12 cellular contexts compared by ENCODE assay signal in the genomic region with DNA sequence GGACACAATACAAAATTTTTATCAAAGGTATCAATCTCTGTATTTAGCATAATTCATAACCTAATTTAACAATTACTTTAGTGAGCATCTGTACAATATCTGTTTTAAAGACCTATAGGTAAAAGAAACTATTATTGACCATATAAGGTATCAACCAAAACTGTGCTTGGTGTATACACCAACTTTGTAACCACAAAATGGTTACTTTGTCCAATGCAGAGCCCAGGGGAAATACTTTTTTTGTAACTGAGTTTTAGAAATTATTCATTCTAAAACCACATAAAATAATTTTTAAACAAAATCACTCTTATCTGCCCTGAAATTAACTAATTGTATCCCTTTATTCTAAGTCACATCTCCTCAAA. TPM values are rescaled to one million over a fixed set of nuclear protein-coding genes. Genes with fewer than 3 reads are reported as not detected.
DNase-seq lines count a peak whose midpoint lies in the region; ATAC-seq and TF ChIP-seq lines count a peak whose summit lies in the region.
"Had no signal": no experiment of that assay in that cellular context is flagged by ENCODE, and none has a peak within 500 bp of the region (broad histone marks: within the 10 kb centered on the region; RNA-seq: fewer than 3 reads in every experiment).

No MANE protein-coding gene starts in this region.

- H3K27me3 Mint-ChIP-seq in activated CD4-positive, alpha-beta T cell treated with anti-CD3 and anti-CD28 coated beads for 36 hours = peaks cover 46% of the 10 kb centered on the region

- no peaks in the 10 kb centered on the region for H3K9me3 ChIP-seq in neural cell (ENCODE audit: low read length)
- H3K9me3 ChIP-seq: gastrocnemius medialis had no signal

- no peak for DNase-seq in activated CD4-positive, alpha-beta T cell treated with anti-CD3 and anti-CD28 coated beads for 36 hours
- no peak for DNase-seq in DMS79 (lab: John Stamatoyannopoulos, UW)
- no peak for DNase-seq in stimulated activated CD4-positive, alpha-beta T cell treated with anti-CD3 and anti-CD28 coated beads, Interleukin-2, amount 100 ng/mL, for 48 hours
- DNase-seq: gastrocnemius medialis; stimulated activated CD4-positive, alpha-beta T cell treated with anti-CD3 and anti-CD28 coated beads, Interleukin-4, amount 100 ng/mL, for 4 hours had no signal

- no peak for TF ChIP-seq EP300 in neural cell (conservative IDR thresholded peaks at IDR 0.05; ENCODE audit: poor library complexity, severe bottlenecking)

- no peak for TF ChIP-seq CTCF in neural cell (IDR thresholded peaks at IDR 0.05; ENCODE audit: poor library complexity, severe bottlenecking)

- H3K4me3 ChIP-seq in neural cell (ENCODE audit: low read length) = peak overlapping the region; percentile 79

- no peaks in the 10 kb centered on the region for H3K36me3 ChIP-seq in neural cell (ENCODE audit: insufficient read depth, low read length)
- H3K36me3 ChIP-seq: gastrocnemius medialis had no signal

- H3K27ac ChIP-seq in neural cell (ENCODE audit: low read length) = peak overlapping the region; percentile 96

- H3F3A ChIP-seq in neural cell (ENCODE audit: insufficient read depth, low read length, poor library complexity, severe bottlenecking) = peaks cover 28% of the 10 kb centered on the region

- no peaks in the 10 kb centered on the region for H4K20me1 ChIP-seq in neural cell (ENCODE audit: insufficient read depth)

- H3K27me3 ChIP-seq in neural cell (ENCODE audit: insufficient read depth, low read depth, low read length) = no peaks in the 10 kb centered on the region

- intact Hi-C loops in activated CD4-positive, alpha-beta T cell treated with anti-CD3 and anti-CD28 coated beads for 36 hours (cut with DNase I, micrococcal nuclease) = no loop called here

- H3K9me2 ChIP-seq in neural cell (ENCODE audit: insufficient read depth, low read length) = no peaks in the 10 kb centered on the region

- peaks cover 88% of the 10 kb centered on the region for H3K79me2 ChIP-seq in neural cell (replicated peaks; ENCODE audit: insufficient read depth, low read length)

- peak overlapping the region; percentile 99 for H3K4me2 ChIP-seq in neural cell (ENCODE audit: low read length)

- ATAC-seq in GM18517 (IDR thresholded peaks at IDR 0.05; ENCODE audit: unreplicated experiment) = peak; percentile 34
- ATAC-seq in GM21786 (IDR thresholded peaks at IDR 0.05; ENCODE audit: unreplicated experiment) = peak; percentile 29
- peak; percentile 22 for ATAC-seq in HG03558 (IDR thresholded peaks at IDR 0.05; ENCODE audit: extremely low read depth, unreplicated experiment)
- no peak for ATAC-seq in activated CD4-positive, alpha-beta T cell treated with anti-CD3 and anti-CD28 coated beads for 36 hours
- ATAC-seq in HG03097 (IDR thresholded peaks at IDR 0.05; ENCODE audit: low FRiP score, unreplicated experiment) = no peak

- no peak overlapping the region for H3K4me3 Mint-ChIP-seq in activated CD4-positive, alpha-beta T cell treated with anti-CD3 and anti-CD28 coated beads for 36 hours

- CTCF ChIA-PET in activated CD4-positive, alpha-beta T cell treated with anti-CD3 and anti-CD28 coated beads for 36 hours (lab: Charles Lee) = no interaction called here

- POLR2A ChIA-PET in activated CD4-positive, alpha-beta T cell treated with anti-CD3 and anti-CD28 coated beads for 36 hours (lab: Charles Lee) = no interaction called here

- no peaks in the 10 kb centered on the region for H3K9me3 Mint-ChIP-seq in activated CD4-positive, alpha-beta T cell treated with anti-CD3 and anti-CD28 coated beads for 36 hours (ENCODE audit: low read depth)
- H3K9me3 Mint-ChIP-seq: central memory CD8-positive, alpha-beta T cell had no signal

- no peak for TF ChIP-seq RAD21 in neural cell (conservative IDR thresholded peaks at IDR 0.05)

- peak overlapping the region; percentile 93 for H3K9ac ChIP-seq in neural cell (ENCODE audit: low read length)

- no peak overlapping the region for H2AFZ ChIP-seq in neural cell (ENCODE audit: low read depth, low read length)

- peaks cover 22% of the 10 kb centered on the region for H3K4me1 Mint-ChIP-seq in activated CD4-positive, alpha-beta T cell treated with anti-CD3 and anti-CD28 coated beads for 36 hours

- no peak overlapping the region for H3K27ac Mint-ChIP-seq in activated CD4-positive, alpha-beta T cell treated with anti-CD3 and anti-CD28 coated beads for 36 hours

- H3K36me3 Mint-ChIP-seq in activated CD4-positive, alpha-beta T cell treated with anti-CD3 and anti-CD28 coated beads for 36 hours (ENCODE audit: low read depth) = no peaks in the 10 kb centered on the region

TF ChIP-seq in neural cell, 6 proteins besides CTCF, POLR2A, EP300 and RAD21:
- TF ChIP-seq POLR2AphosphoS5 (IDR thresholded peaks at IDR 0.05) (no peak), SMC3 (conservative IDR thresholded peaks at IDR 0.05; ENCODE audit: poor library complexity) (no peak), EZH2 (IDR thresholded peaks at IDR 0.05; ENCODE audit: borderline replicate concordance, insufficient read depth, low read length, poor library complexity, severe bottlenecking) (no peak), MXI1 (conservative IDR thresholded peaks at IDR 0.05; ENCODE audit: poor library complexity, severe bottlenecking) (no peak), TAF1 (IDR thresholded peaks at IDR 0.05; ENCODE audit: low read depth) (no peak)
- TF ChIP-seq, protein P1, sequence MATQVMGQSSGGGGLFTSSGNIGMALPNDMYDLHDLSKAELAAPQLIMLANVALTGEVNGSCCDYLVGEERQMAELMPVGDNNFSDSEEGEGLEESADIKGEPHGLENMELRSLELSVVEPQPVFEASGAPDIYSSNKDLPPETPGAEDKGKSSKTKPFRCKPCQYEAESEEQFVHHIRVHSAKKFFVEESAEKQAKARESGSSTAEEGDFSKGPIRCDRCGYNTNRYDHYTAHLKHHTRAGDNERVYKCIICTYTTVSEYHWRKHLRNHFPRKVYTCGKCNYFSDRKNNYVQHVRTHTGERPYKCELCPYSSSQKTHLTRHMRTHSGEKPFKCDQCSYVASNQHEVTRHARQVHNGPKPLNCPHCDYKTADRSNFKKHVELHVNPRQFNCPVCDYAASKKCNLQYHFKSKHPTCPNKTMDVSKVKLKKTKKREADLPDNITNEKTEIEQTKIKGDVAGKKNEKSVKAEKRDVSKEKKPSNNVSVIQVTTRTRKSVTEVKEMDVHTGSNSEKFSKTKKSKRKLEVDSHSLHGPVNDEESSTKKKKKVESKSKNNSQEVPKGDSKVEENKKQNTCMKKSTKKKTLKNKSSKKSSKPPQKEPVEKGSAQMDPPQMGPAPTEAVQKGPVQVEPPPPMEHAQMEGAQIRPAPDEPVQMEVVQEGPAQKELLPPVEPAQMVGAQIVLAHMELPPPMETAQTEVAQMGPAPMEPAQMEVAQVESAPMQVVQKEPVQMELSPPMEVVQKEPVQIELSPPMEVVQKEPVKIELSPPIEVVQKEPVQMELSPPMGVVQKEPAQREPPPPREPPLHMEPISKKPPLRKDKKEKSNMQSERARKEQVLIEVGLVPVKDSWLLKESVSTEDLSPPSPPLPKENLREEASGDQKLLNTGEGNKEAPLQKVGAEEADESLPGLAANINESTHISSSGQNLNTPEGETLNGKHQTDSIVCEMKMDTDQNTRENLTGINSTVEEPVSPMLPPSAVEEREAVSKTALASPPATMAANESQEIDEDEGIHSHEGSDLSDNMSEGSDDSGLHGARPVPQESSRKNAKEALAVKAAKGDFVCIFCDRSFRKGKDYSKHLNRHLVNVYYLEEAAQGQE (IDR thresholded peaks at IDR 0.05; ENCODE audit: borderline replicate concordance) = no peak

RNA-seq across cellular contexts. Expression of gene CXXC4, which starts 5.0 kb away (rescaled TPM):
- 108 and 127 TPM in 2 replicates for polyA plus RNA-seq in neural cell
- polyA minus RNA-seq in neural cell = 158 and 221 TPM in 2 replicates
- total RNA-seq in activated CD4-positive, alpha-beta T cell treated with anti-CD3 and anti-CD28 coated beads for 36 hours = not detected
- total RNA-seq: T-helper 2 cell treated with Interferon-gamma antibody and Interleukin-4, amounts not matched to agents 100 ng/mL and 5 ng/mL, for 36 hours had no signal

Comparison
In these comparisons a context has a peak if more than half of its experiments do, and no peak if none do; other contexts are left out.
1. ATAC-seq: peak in GM18517 (single experiment), GM21786 (single experiment) and HG03558 (single experiment); none in activated CD4-positive, alpha-beta T cell treated with anti-CD3 and anti-CD28 coated beads for 36 hours (single experiment) and HG03097 (single experiment).